10 cellular contexts compared by ENCODE assay signal in the genomic region with DNA sequence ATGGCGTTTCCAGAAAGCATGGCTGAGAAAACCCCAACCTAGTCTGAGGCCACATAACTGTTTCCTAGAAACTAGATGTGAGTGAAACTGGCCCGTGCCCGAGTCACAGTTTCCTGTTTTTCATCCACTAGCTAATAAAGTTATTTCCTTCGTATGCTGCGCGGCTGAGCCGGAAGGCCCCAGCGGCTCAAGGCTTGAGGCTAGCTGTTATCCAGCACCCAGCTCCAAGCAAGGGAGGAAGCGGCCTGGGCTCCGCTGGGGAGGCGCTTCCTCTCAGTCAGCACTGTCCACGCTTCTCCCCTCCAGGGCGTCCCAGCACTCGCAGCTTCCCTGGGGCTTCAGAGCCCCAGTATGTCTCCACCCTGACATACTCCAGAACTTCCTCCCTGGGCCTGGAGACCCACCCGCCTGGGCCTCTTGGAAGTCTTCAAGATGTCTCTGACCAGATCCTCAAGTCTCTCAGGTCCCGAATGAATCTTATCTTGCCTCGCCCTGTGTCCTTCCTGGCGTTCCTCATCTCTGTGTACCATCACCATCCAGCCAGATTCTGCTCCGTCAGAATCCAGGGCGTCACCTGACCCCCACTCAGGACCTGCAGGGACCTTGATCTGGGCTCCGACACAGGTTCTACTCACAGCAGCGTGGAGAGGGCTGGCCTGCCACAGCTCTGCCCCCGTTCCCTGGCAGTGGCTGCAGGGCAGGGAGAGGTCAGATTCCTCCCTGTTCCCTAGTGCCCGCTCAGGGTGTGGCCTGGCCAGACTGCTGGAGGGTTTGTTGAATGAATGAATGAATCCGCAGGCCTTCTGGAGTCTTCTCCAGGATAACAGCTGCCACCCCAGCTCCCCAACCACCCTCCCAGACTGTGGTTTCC.
DNase-seq lines count a peak whose midpoint lies in the region; ATAC-seq and TF ChIP-seq lines count a peak whose summit lies in the region.
"Had no signal": no experiment of that assay in that cellular context is flagged by ENCODE, and none has a peak within 500 bp of the region (broad histone marks: within the 10 kb centered on the region; RNA-seq: fewer than 3 reads in every experiment).

No MANE protein-coding gene starts in this region.

- H3K4me1 ChIP-seq in MM.1S (ENCODE audit: low read length), result no peaks in the 10 kb centered on the region

- peak overlapping the region; percentile 5 for H3K4me3 Mint-ChIP-seq in activated T-helper 1 cell treated with anti-CD3 and anti-CD28 coated beads, Interleukin-12 subunit alpha, Interleukin-12 subunit beta, Interleukin-2, Interleukin-4 antibody, amounts not matched to agents 30 ng/mL and 10 ng/mL and 1 ng/mL, durations not matched to agents 14 hours and 24 hours and 36 hours
- H3K4me3 Mint-ChIP-seq in immature natural killer cell, result no peak overlapping the region

- H3K27me3 Mint-ChIP-seq in activated T-helper 1 cell treated with anti-CD3 and anti-CD28 coated beads, Interleukin-12 subunit alpha, Interleukin-12 subunit beta, Interleukin-2, Interleukin-4 antibody, amounts not matched to agents 30 ng/mL and 10 ng/mL and 1 ng/mL, durations not matched to agents 14 hours and 24 hours and 36 hours (ENCODE audit: insufficient read depth), result peaks cover 2% of the 10 kb centered on the region
- H3K27me3 Mint-ChIP-seq in immature natural killer cell (ENCODE audit: low read depth in 3 of 3), result peaks cover 0 to 7% (median 3%) of the 10 kb centered on the region in 3 donors

- no peaks in the 10 kb centered on the region for H3K9me3 ChIP-seq in MM.1S (replicated peaks; ENCODE audit: insufficient read depth, low read length)
- H3K9me3 ChIP-seq: neutrophil had no signal

- H3K4me1 Mint-ChIP-seq in activated T-helper 1 cell treated with anti-CD3 and anti-CD28 coated beads, Interleukin-12 subunit alpha, Interleukin-12 subunit beta, Interleukin-2, Interleukin-4 antibody, amounts not matched to agents 30 ng/mL and 10 ng/mL and 1 ng/mL, durations not matched to agents 14 hours and 24 hours and 36 hours (ENCODE audit: low read depth), result peaks cover 73% of the 10 kb centered on the region
- H3K4me1 Mint-ChIP-seq in immature natural killer cell, result peaks cover 5 to 7% of the 10 kb centered on the region in 2 donors

- H3K27ac ChIP-seq in MM.1S (ENCODE audit: low read length), result no peak overlapping the region
- H3K27ac ChIP-seq: neutrophil, VCaP had no signal

- no peak for ATAC-seq in HG02852 (IDR thresholded peaks at IDR 0.05; ENCODE audit: unreplicated experiment)

- DNase-seq in MM.1S (peak; percentile 47), immature natural killer cell (peak in 2 of 3 donors; percentile 3 to 5), NCI-H1105 (lab: John Stamatoyannopoulos, UW) (no peak), NCI-H82 treated with DMSO at 0.1 percent for 48 hours (lab: John Stamatoyannopoulos, UW; ENCODE audit: unreplicated experiment) (no peak), OCI-M2 (lab: John Stamatoyannopoulos, UW; ENCODE audit: unreplicated experiment) (no peak)
- peak; percentile 43 for DNase-seq in activated T-helper 1 cell treated with anti-CD3 and anti-CD28 coated beads, Interleukin-12 subunit alpha, Interleukin-12 subunit beta, Interleukin-2, Interleukin-4 antibody, amounts not matched to agents 30 ng/mL and 10 ng/mL and 1 ng/mL, durations not matched to agents 14 hours and 24 hours and 36 hours (ENCODE audit: low spot score)
- DNase-seq in stimulated activated CD4-positive, alpha-beta T cell treated with anti-CD3 and anti-CD28 coated beads, TNF-alpha, amount 100 ng/mL, for 24 hours (ENCODE audit: low read depth in 3 of 3), result peak; percentile 11 to 58 (median 26)

- H3K36me3 Mint-ChIP-seq in activated T-helper 1 cell treated with anti-CD3 and anti-CD28 coated beads, Interleukin-12 subunit alpha, Interleukin-12 subunit beta, Interleukin-2, Interleukin-4 antibody, amounts not matched to agents 30 ng/mL and 10 ng/mL and 1 ng/mL, durations not matched to agents 14 hours and 24 hours and 36 hours (ENCODE audit: low read depth), result peaks cover 1% of the 10 kb centered on the region
- no peaks in the 10 kb centered on the region for H3K36me3 Mint-ChIP-seq in immature natural killer cell

- no peak overlapping the region for H3K4me3 ChIP-seq in MM.1S (ENCODE audit: low read length)

- no peaks in the 10 kb centered on the region for H3K79me2 ChIP-seq in MM.1S (ENCODE audit: low read length)

- no peaks in the 10 kb centered on the region for H4K20me1 ChIP-seq in MM.1S (ENCODE audit: insufficient read depth, low read length)

- no peak for TF ChIP-seq CTCF in MM.1S (IDR thresholded peaks at IDR 0.05; ENCODE audit: low read length)

- no peak overlapping the region for H2AFZ ChIP-seq in MM.1S (ENCODE audit: low read length)

- no peaks in the 10 kb centered on the region for H3F3A ChIP-seq in MM.1S (ENCODE audit: insufficient read depth, low read length)

- intact Hi-C loops in activated T-helper 1 cell treated with anti-CD3 and anti-CD28 coated beads, Interleukin-12 subunit alpha, Interleukin-12 subunit beta, Interleukin-2, Interleukin-4 antibody, amounts not matched to agents 30 ng/mL and 10 ng/mL and 1 ng/mL, durations not matched to agents 14 hours and 24 hours and 36 hours (cut with micrococcal nuclease), result loop anchor here (1.0 to 5.0 kb wide), 3 partner anchors 20 to 206 kb away; a partner anchor contains a TSS

- H3K4me2 ChIP-seq in MM.1S (ENCODE audit: low read depth, low read length), result no peak overlapping the region

- H3K27me3 ChIP-seq in MM.1S (replicated peaks; ENCODE audit: insufficient read depth, low read length), result no peaks in the 10 kb centered on the region
- H3K27me3 ChIP-seq: neutrophil had no signal

- no peaks in the 10 kb centered on the region for H3K36me3 ChIP-seq in MM.1S (replicated peaks; ENCODE audit: insufficient read depth, low read length)
- H3K36me3 ChIP-seq: neutrophil had no signal

- H3K9me3 Mint-ChIP-seq in activated T-helper 1 cell treated with anti-CD3 and anti-CD28 coated beads, Interleukin-12 subunit alpha, Interleukin-12 subunit beta, Interleukin-2, Interleukin-4 antibody, amounts not matched to agents 30 ng/mL and 10 ng/mL and 1 ng/mL, durations not matched to agents 14 hours and 24 hours and 36 hours, result peaks cover 12% of the 10 kb centered on the region
- H3K9me3 Mint-ChIP-seq in immature natural killer cell, result no peaks in the 10 kb centered on the region

- no peaks in the 10 kb centered on the region for H3K9me2 ChIP-seq in MM.1S (replicated peaks; ENCODE audit: insufficient read depth, low read length)

- no peak overlapping the region for H3K9ac ChIP-seq in MM.1S (ENCODE audit: low read length)

- H3K27ac Mint-ChIP-seq in activated T-helper 1 cell treated with anti-CD3 and anti-CD28 coated beads, Interleukin-12 subunit alpha, Interleukin-12 subunit beta, Interleukin-2, Interleukin-4 antibody, amounts not matched to agents 30 ng/mL and 10 ng/mL and 1 ng/mL, durations not matched to agents 14 hours and 24 hours and 36 hours, result peak overlapping the region; percentile 83
- peak overlapping the region in 2 of 6 donors; percentile 23 to 35 for H3K27ac Mint-ChIP-seq in immature natural killer cell

Comparison
In these comparisons a context has a peak if more than half of its experiments do, and no peak if none do; other contexts are left out.
1. DNase-seq: peak in MM.1S (single experiment), activated T-helper 1 cell treated with anti-CD3 and anti-CD28 coated beads, Interleukin-12 subunit alpha, Interleukin-12 subunit beta, Interleukin-2, Interleukin-4 antibody, amounts not matched to agents 30 ng/mL and 10 ng/mL and 1 ng/mL, durations not matched to agents 14 hours and 24 hours and 36 hours (single experiment), immature natural killer cell (2 of 3) and stimulated activated CD4-positive, alpha-beta T cell treated with anti-CD3 and anti-CD28 coated beads, TNF-alpha, amount 100 ng/mL, for 24 hours (3 of 3); none in NCI-H1105 (single experiment), NCI-H82 treated with DMSO at 0.1 percent for 48 hours (single experiment) and OCI-M2 (single experiment).